In genomic region chr4:38310446-38311043, GRCh38 we compare ENCODE assay signal across 8 cellular contexts.
DNase-seq lines count a peak whose midpoint lies in the region; ATAC-seq and TF ChIP-seq lines count a peak whose summit lies in the region.

No MANE protein-coding gene starts in this region.

- DNase-seq in activated CD8-positive, alpha-beta memory T cell treated with anti-CD3 and anti-CD28 coated beads, Interleukin-2, amount 50 U/mL, for 4 hours: peak; percentile 43
- DNase-seq in naive thymus-derived CD8-positive, alpha-beta T cell: peak in 9 of 10 donors; percentile 41 to 85 (median 69)
- no peak for DNase-seq in ovary
- no peak for DNase-seq in left ventricle myocardium superior
- DNase-seq in adrenal gland: no peak
- no peak for DNase-seq in NCI-H524 treated with DMSO at 0.1 percent for 48 hours (lab: John Stamatoyannopoulos, UW)

- H3K4me3 ChIP-seq in ovary: no peak overlapping the region
- no peak overlapping the region for H3K4me3 ChIP-seq in adrenal gland

- intact Hi-C loops in ovary (cut with DNase I) (loop anchor here in 3 of 4 donors (10.0 kb wide), 2 partner anchors 126 to 236 kb away; no protein-coding TSS in a partner anchor), left ventricle myocardium superior (cut with micrococcal nuclease) (no loop called here), adrenal gland (cut with DNase I) (loop anchor here (5.0 to 10.0 kb wide), 3 partner anchors 123 to 236 kb away; no protein-coding TSS in a partner anchor)

- H3K36me3 ChIP-seq in ovary (no peaks in the 10 kb centered on the region), adrenal gland (replicated peaks in 1 of 2) (no peaks in the 10 kb centered on the region)

- no peak for TF ChIP-seq CTCF in ovary (IDR thresholded peaks at IDR 0.05)
- TF ChIP-seq CTCF in adrenal gland (IDR thresholded peaks at IDR 0.05): no peak

- peak overlapping the region; percentile 29 to 82 (median 64) for H3K4me3 Mint-ChIP-seq in naive thymus-derived CD8-positive, alpha-beta T cell

- H3K27me3 ChIP-seq in ovary: no peaks in the 10 kb centered on the region
- no peaks in the 10 kb centered on the region for H3K27me3 ChIP-seq in adrenal gland

- H3K4me1 Mint-ChIP-seq in naive thymus-derived CD8-positive, alpha-beta T cell: peaks cover 21 to 54% (median 50%) of the 10 kb centered on the region in 4 donors

- H3K36me3 Mint-ChIP-seq in naive thymus-derived CD8-positive, alpha-beta T cell: no peaks in the 10 kb centered on the region

- TF ChIP-seq POLR2A in ovary (IDR thresholded peaks at IDR 0.05) (no peak), adrenal gland (IDR thresholded peaks at IDR 0.05) (no peak)

- H3K4me1 ChIP-seq in ovary (ENCODE audit: insufficient read depth) (no peaks in the 10 kb centered on the region), adrenal gland (replicated peaks in 1 of 2) (no peaks in the 10 kb centered on the region)

- no peak overlapping the region for H3K27ac ChIP-seq in ovary
- H3K27ac ChIP-seq in adrenal gland: no peak overlapping the region

- no peak for TF ChIP-seq EP300 in ovary (IDR thresholded peaks at IDR 0.05)

- ATAC-seq in GM19372 (IDR thresholded peaks at IDR 0.05; ENCODE audit: low read depth, unreplicated experiment) (peak; percentile 89), HG03354 (IDR thresholded peaks at IDR 0.05; ENCODE audit: poor library complexity, severe bottlenecking, unreplicated experiment) (peak; percentile 91), left ventricle myocardium superior (no peak)
- ATAC-seq in naive thymus-derived CD8-positive, alpha-beta T cell: peak; percentile 98 to 99

- H3K27ac Mint-ChIP-seq in naive thymus-derived CD8-positive, alpha-beta T cell: peak overlapping the region; percentile 50 to 93 (median 86)

- 72 to 82% (median 78%) methylated on average over 4 of the region's 4 CpGs for WGBS in ovary, 3 donors
- 61 to 76% (median 71%) methylated on average over 4 of the region's 4 CpGs for WGBS in adrenal gland, 4 donors

- H3K9me3 ChIP-seq in ovary (no peaks in the 10 kb centered on the region), adrenal gland (replicated peaks in 1 of 3) (no peaks in the 10 kb centered on the region)

- H3K27me3 Mint-ChIP-seq in naive thymus-derived CD8-positive, alpha-beta T cell: no peaks in the 10 kb centered on the region

- no peaks in the 10 kb centered on the region for H3K9me3 Mint-ChIP-seq in naive thymus-derived CD8-positive, alpha-beta T cell

- POLR2A ChIA-PET in naive thymus-derived CD8-positive, alpha-beta T cell (lab: Charles Lee): interaction anchor here (1.1 to 1.7 kb wide), 3 partner anchors 10 to 356 kb away, joined by 4 to 5 read pairs (median 4); no protein-coding TSS in a partner anchor

Comparison
In these comparisons a context has a peak if more than half of its experiments do, and no peak if none do; other contexts are left out.
1. DNase-seq: peak in activated CD8-positive, alpha-beta memory T cell treated with anti-CD3 and anti-CD28 coated beads, Interleukin-2, amount 50 U/mL, for 4 hours (single experiment) and naive thymus-derived CD8-positive, alpha-beta T cell (9 of 10); none in ovary (0 of 5), left ventricle myocardium superior (single experiment), adrenal gland (0 of 7) and NCI-H524 treated with DMSO at 0.1 percent for 48 hours (single experiment).